In the genomic region with DNA sequence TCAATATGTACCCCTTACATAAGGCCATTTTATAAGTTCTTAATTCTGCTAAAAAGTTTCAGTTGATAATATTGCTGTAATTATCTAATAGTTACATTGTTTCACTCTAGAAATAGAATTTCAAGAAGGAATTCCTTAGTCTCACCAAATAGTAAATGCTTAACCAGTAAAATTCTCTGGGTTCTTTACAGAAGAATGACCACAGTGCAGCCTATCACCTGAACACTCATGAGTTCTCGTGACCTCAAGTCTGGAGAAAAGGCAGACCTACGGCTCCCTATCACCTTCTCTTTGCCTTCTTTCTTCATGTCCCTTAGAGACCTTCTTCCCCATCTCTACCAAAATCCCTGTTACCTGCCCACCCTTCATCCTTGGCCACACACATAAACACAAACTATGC, we compare ENCODE assay signal across 26 cellular contexts.
"Had no signal": no experiment of that assay in that cellular context is flagged by ENCODE, and none has a peak within 500 bp of the region (broad histone marks: within the 10 kb centered on the region; RNA-seq: fewer than 3 reads in every experiment).

No MANE protein-coding gene starts in this region.

- H3K79me2 ChIP-seq: parathyroid adenoma had no signal

- ATAC-seq: left lobe of liver; mucosa of descending colon; naive thymus-derived CD4-positive, alpha-beta T cell; right cardiac atrium; stimulated activated effector memory CD8-positive, alpha-beta T cell treated with anti-CD3 and anti-CD28 coated beads, Interleukin-12 subunit alpha, Interleukin-12 subunit beta, amount 100 ng/mL, for 72 hours had no signal

- H3K27me3 ChIP-seq: esophagus squamous epithelium, neutrophil, sigmoid colon, stomach, thyroid gland, upper lobe of left lung had no signal

- H3K4me3 ChIP-seq: coronary artery, esophagus squamous epithelium, lung, mucosa of descending colon, sigmoid colon, stomach, thyroid gland, upper lobe of left lung had no signal

- H3K9ac ChIP-seq: parathyroid adenoma had no signal

- DNase-seq: central memory CD4-positive, alpha-beta T cell; dermis blood vessel endothelial cell; effector memory CD4-positive, alpha-beta T cell; erythroblast; esophagus squamous epithelium; foreskin melanocyte; mesenchymal stem cell; mucosa of descending colon; naive thymus-derived CD4-positive, alpha-beta T cell; nephron progenitor cell; right cardiac atrium; sigmoid colon; stimulated activated CD4-positive, alpha-beta T cell treated with anti-CD3 and anti-CD28 coated beads, Interleukin-2, amount 100 ng/mL, for 24 hours; stimulated activated CD4-positive, alpha-beta T cell treated with anti-CD3 and anti-CD28 coated beads, Interleukin-4, amount 100 ng/mL, for 24 hours; stimulated activated naive CD4-positive, alpha-beta T cell treated with Interleukin-2 at 50 U/mL for 16 hours; stomach; thyroid gland; upper lobe of left lung had no signal

- H3K27me3 Mint-ChIP-seq: naive thymus-derived CD4-positive, alpha-beta T cell; progenitor cell of endocrine pancreas had no signal

- H2AFZ ChIP-seq: parathyroid adenoma had no signal

- H3K4me1 Mint-ChIP-seq: naive thymus-derived CD4-positive, alpha-beta T cell; stimulated activated effector memory CD8-positive, alpha-beta T cell treated with anti-CD3 and anti-CD28 coated beads, Interleukin-12 subunit alpha, Interleukin-12 subunit beta, amount 100 ng/mL, for 72 hours had no signal

- H3K27ac Mint-ChIP-seq: mesothelial cell of epicardium; naive thymus-derived CD4-positive, alpha-beta T cell; nephron progenitor cell; progenitor cell of endocrine pancreas; stimulated activated effector memory CD8-positive, alpha-beta T cell treated with anti-CD3 and anti-CD28 coated beads, Interleukin-12 subunit alpha, Interleukin-12 subunit beta, amount 100 ng/mL, for 72 hours had no signal

- H3K4me1 ChIP-seq: esophagus squamous epithelium, parathyroid adenoma, sigmoid colon, stomach, thyroid gland, upper lobe of left lung had no signal

- H3K9me3 Mint-ChIP-seq: mesothelial cell of epicardium; naive thymus-derived CD4-positive, alpha-beta T cell; stimulated activated effector memory CD8-positive, alpha-beta T cell treated with anti-CD3 and anti-CD28 coated beads, Interleukin-12 subunit alpha, Interleukin-12 subunit beta, amount 100 ng/mL, for 72 hours had no signal

- H3K36me3 Mint-ChIP-seq: mesothelial cell of epicardium; stimulated activated effector memory CD8-positive, alpha-beta T cell treated with anti-CD3 and anti-CD28 coated beads, Interleukin-12 subunit alpha, Interleukin-12 subunit beta, amount 100 ng/mL, for 72 hours had no signal

- H3K4me3 Mint-ChIP-seq: mesothelial cell of epicardium; naive thymus-derived CD4-positive, alpha-beta T cell; nephron progenitor cell; stimulated activated effector memory CD8-positive, alpha-beta T cell treated with anti-CD3 and anti-CD28 coated beads, Interleukin-12 subunit alpha, Interleukin-12 subunit beta, amount 100 ng/mL, for 72 hours had no signal

- H3K9me3 ChIP-seq: esophagus squamous epithelium, mucosa of descending colon, neutrophil, sigmoid colon, stomach, thyroid gland, upper lobe of left lung had no signal

- H3K36me3 ChIP-seq: esophagus squamous epithelium, neutrophil, thyroid gland, upper lobe of left lung had no signal

- H3K27ac ChIP-seq: coronary artery, esophagus squamous epithelium, neutrophil, parathyroid adenoma, sigmoid colon, stomach, thyroid gland, upper lobe of left lung had no signal
